8 cellular contexts compared by ENCODE assay signal in genomic region chr19:18291590-18292459, GRCh38. TPM values are rescaled to one million over a fixed set of nuclear protein-coding genes. Genes with fewer than 3 reads are reported as not detected.
DNase-seq lines count a peak whose midpoint lies in the region; ATAC-seq and TF ChIP-seq lines count a peak whose summit lies in the region.

No MANE protein-coding gene starts in this region.

- CTCF ChIA-PET in A673 (lab: Charles Lee) = interaction anchor here (0.6 to 2.4 kb wide), 4 partner anchors 12 to 706 kb away, joined by 3 to 16 read pairs (median 6); no protein-coding TSS in a partner anchor

- no TSS peak for BruUV-seq in A673 (replicated peaks; lab: Mats Ljungman, UMichigan)

- ATAC-seq in HG03521 (IDR thresholded peaks at IDR 0.05; ENCODE audit: unreplicated experiment) = peak; percentile 44
- peak; percentile 81 to 82 for ATAC-seq in left cardiac atrium

- H3K27ac ChIP-seq in A673 (ENCODE audit: low read depth, low read length, poor library complexity, severe bottlenecking) (peak overlapping the region; percentile 98), SU-DHL-6 (ENCODE audit: low read depth, low read length) (peak overlapping the region; percentile 47), adipose tissue (ENCODE audit: low read depth, low read length) (peak overlapping the region; percentile 88), urinary bladder (ENCODE audit: low read depth) (peak overlapping the region; percentile 97)

- intact Hi-C loops in A673 (cut with micrococcal nuclease; ENCODE audit: unreplicated experiment) (no loop called here), left cardiac atrium (cut with DNase I) (no loop called here)

- no peaks in the 10 kb centered on the region for H3K79me2 ChIP-seq in SU-DHL-6 (ENCODE audit: insufficient read depth, low read length)

- 0 to 1% (median 0%) methylated on average over 57 to 74 of the region's 75 CpGs for whole genome bisulfite sequencing in adipose tissue, 3 donors
- under 1% methylated on average over 75 of the region's 75 CpGs for WGBS in urinary bladder

- TF ChIP-seq CTCF in A673 (conservative IDR thresholded peaks at IDR 0.05; ENCODE audit: low read depth, low read length) = no peak
- TF ChIP-seq CTCF in SU-DHL-6 (IDR thresholded peaks at IDR 0.05; ENCODE audit: insufficient read depth, low read length, poor library complexity, severe bottlenecking) = no peak

- H2AFZ ChIP-seq in SU-DHL-6 (ENCODE audit: low read depth, low read length, severe bottlenecking) = peak overlapping the region; percentile 66

- TF ChIP-seq POLR2A in GM15510 (IDR thresholded peaks at IDR 0.05; ENCODE audit: borderline replicate concordance, extremely low read depth, insufficient read length) = peak; percentile 43

- H3K9me2 ChIP-seq in SU-DHL-6 (replicated peaks; ENCODE audit: insufficient read depth, low read length) = no peaks in the 10 kb centered on the region

- peaks cover 4% of the 10 kb centered on the region; the same call in 1 of the 2 replicates for H3F3A ChIP-seq in SU-DHL-6 (ENCODE audit: insufficient read depth)

- no peaks in the 10 kb centered on the region for H4K20me1 ChIP-seq in SU-DHL-6 (ENCODE audit: low read depth, low read length)

- H3K9me3 ChIP-seq in A673 (ENCODE audit: low read depth, low read length, poor library complexity, severe bottlenecking) (no peaks in the 10 kb centered on the region), SU-DHL-6 (ENCODE audit: insufficient read depth, low read length) (no peaks in the 10 kb centered on the region)

- DNase-seq in A673 (ENCODE audit: low spot score) (peak; percentile 88), left cardiac atrium (peak; percentile 90), pons (ENCODE audit: low spot score) (peak; percentile 71)

- H3K27me3 ChIP-seq in A673 (replicated peaks; ENCODE audit: insufficient read depth, low read depth, low read length, poor library complexity) = no peaks in the 10 kb centered on the region
- no peaks in the 10 kb centered on the region for H3K27me3 ChIP-seq in SU-DHL-6 (ENCODE audit: low read length)

- POLR2A ChIA-PET in A673 (lab: Charles Lee; ENCODE audit: low non-redundant PET) = interaction anchor here (2.1 kb wide), 1 partner anchor 11 kb away, joined by 88 read pairs; the partner anchor contains the start of gene JUND

- H3K4me3 ChIP-seq in A673 (ENCODE audit: low read depth, low read length, poor library complexity, severe bottlenecking) = peak overlapping the region; percentile 64
- H3K4me3 ChIP-seq in SU-DHL-6 (ENCODE audit: insufficient read depth, low read length, poor library complexity, severe bottlenecking) = peak overlapping the region; percentile 53
- H3K4me3 ChIP-seq in urinary bladder (ENCODE audit: low read depth, low read length) = peak overlapping the region; percentile 53

- peak overlapping the region; percentile 57 for H3K9ac ChIP-seq in SU-DHL-6 (ENCODE audit: low read length)

- H3K4me1 ChIP-seq in A673 (ENCODE audit: insufficient read depth, low read length, poor library complexity, severe bottlenecking) (peaks cover 40% of the 10 kb centered on the region), urinary bladder (ENCODE audit: insufficient read depth) (no peaks in the 10 kb centered on the region)

- peak overlapping the region; percentile 63 for H3K4me2 ChIP-seq in SU-DHL-6 (ENCODE audit: low read depth, low read length, poor library complexity, severe bottlenecking)

- H3K36me3 ChIP-seq in A673 (ENCODE audit: insufficient read depth, low read length, poor library complexity, severe bottlenecking) (no peaks in the 10 kb centered on the region), SU-DHL-6 (ENCODE audit: low read length) (no peaks in the 10 kb centered on the region), urinary bladder (ENCODE audit: insufficient read depth) (no peaks in the 10 kb centered on the region)

RNA-seq across cellular contexts. Expression of gene JUND, which starts 10.4 kb away (rescaled TPM):
- total RNA-seq in A673 (2021) (128 and 136 TPM in 2 replicates), left cardiac atrium (100 to 1,000 TPM; 122 to 169 TPM), urinary bladder (59.5 TPM)
- polyA plus RNA-seq in adipose tissue (100 to 1,000 TPM; 165 to 392 (median 214) TPM), urinary bladder (473 TPM)

RNA-seq across cellular contexts. Expression of gene IQCN, which starts 17.6 kb away (rescaled TPM):
- 10.2 and 12.0 TPM in 2 replicates for total RNA-seq in A673 (2021)
- 10 to 100 TPM in 1 of 3 donors, 1 to 10 TPM in 2; 1.3 to 11.2 (median 1.7) TPM for polyA plus RNA-seq in adipose tissue
- 1 to 10 TPM in 1 of 2 donors, under 1 TPM in 1; 0.91 to 1.3 TPM for total RNA-seq in left cardiac atrium
- total RNA-seq in urinary bladder = 1.3 TPM
- polyA plus RNA-seq in urinary bladder = 1.8 TPM

RNA-seq across cellular contexts. Expression of gene LSM4, which starts 31.1 kb away (rescaled TPM):
- total RNA-seq in A673 (2021) (252 and 262 TPM in 2 replicates), left cardiac atrium (10 to 100 TPM; 68.9 to 79.0 TPM), urinary bladder (56.5 TPM)
- polyA plus RNA-seq in adipose tissue (100 to 1,000 TPM in 2 of 3 donors, 10 to 100 TPM in 1; 46.3 to 118 (median 100) TPM), urinary bladder (97.5 TPM)

RNA-seq across cellular contexts. Expression of gene PGPEP1, which starts 48.6 kb away (rescaled TPM):
- total RNA-seq in A673 (2021) (15.8 and 23.0 TPM in 2 replicates), left cardiac atrium (10 to 100 TPM; 27.5 to 34.7 TPM), urinary bladder (13.9 TPM)
- polyA plus RNA-seq in adipose tissue (10 to 100 TPM in 2 of 3 donors, 1 to 10 TPM in 1; 9.1 to 17.2 (median 14.5) TPM), urinary bladder (19.0 TPM)

Comparison
In these comparisons a context has a peak if more than half of its experiments do, and no peak if none do; other contexts are left out.
1. Peak in every context shown above with its lines: DNase-seq, ATAC-seq, H3K4me3 ChIP-seq and H3K27ac ChIP-seq.
2. H3K27ac ChIP-seq: peak in every context shown above with its lines; median percentile 98 in A673; 97 in urinary bladder; 88 in adipose tissue; 47 in SU-DHL-6.